In the genomic region with DNA sequence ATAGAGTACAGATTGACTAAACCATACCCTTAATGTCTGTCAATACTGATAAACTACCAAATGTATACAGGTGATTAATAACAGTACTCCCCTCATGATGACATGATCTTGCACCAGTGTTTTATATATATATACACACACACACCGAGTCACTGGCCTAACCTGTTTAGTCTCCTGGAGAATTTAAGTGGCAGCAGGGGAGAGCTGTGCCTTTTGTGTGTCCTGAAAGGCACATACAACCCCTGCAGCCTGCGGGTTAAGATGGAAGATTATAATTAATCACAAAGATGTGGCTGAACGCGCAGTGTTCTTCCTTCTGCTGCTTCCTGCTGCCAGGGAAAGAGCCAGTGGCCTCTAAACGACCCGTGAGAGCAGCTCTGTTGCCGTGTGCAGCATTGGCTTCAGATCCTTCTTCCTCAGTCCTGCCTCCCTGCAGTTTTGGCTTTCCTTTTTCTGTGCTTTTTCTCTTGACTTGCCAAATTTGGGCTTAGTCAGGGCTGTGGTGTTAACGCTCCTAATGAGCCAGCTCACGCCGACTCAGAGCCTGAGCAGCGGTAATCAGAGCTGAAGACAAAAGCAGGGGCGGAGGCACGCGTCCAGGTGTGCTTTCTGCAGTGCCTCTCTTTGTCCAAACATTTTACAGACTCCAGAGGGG, we compare ENCODE assay signal across 1 cellular context.
TF ChIP-seq lines count a peak whose summit lies in the region.

No MANE protein-coding gene starts in this region.

TF ChIP-seq in SK-N-SH treated with all-trans-retinoic acid at 6 μM for 48 hours, 23 proteins besides CTCF, POLR2A, EP300 and RAD21 (continued from another document):
- TF ChIP-seq, protein P1, sequence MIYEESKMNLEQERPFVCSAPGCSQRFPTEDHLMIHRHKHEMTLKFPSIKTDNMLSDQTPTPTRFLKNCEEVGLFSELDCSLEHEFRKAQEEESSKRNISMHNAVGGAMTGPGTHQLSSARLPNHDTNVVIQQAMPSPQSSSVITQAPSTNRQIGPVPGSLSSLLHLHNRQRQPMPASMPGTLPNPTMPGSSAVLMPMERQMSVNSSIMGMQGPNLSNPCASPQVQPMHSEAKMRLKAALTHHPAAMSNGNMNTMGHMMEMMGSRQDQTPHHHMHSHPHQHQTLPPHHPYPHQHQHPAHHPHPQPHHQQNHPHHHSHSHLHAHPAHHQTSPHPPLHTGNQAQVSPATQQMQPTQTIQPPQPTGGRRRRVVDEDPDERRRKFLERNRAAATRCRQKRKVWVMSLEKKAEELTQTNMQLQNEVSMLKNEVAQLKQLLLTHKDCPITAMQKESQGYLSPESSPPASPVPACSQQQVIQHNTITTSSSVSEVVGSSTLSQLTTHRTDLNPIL (CRISPR knock-in tag; IDR thresholded peaks at IDR 0.05; ENCODE audit: low read depth) = no peak
- no peak for TF ChIP-seq BACH2 (CRISPR knock-in tag; IDR thresholded peaks at IDR 0.05; ENCODE audit: borderline replicate concordance)
- no peak for TF ChIP-seq TOX (CRISPR knock-in tag; IDR thresholded peaks at IDR 0.05; ENCODE audit: borderline replicate concordance)
- TF ChIP-seq CSDC2 (CRISPR knock-in tag; IDR thresholded peaks at IDR 0.05) = no peak
- no peak for TF ChIP-seq OSR1 (CRISPR knock-in tag; IDR thresholded peaks at IDR 0.05)
- no peak for TF ChIP-seq ISL1 (CRISPR knock-in tag; IDR thresholded peaks at IDR 0.05)
- TF ChIP-seq ZC3H10 (CRISPR knock-in tag; IDR thresholded peaks at IDR 0.05) = no peak
- TF ChIP-seq, protein P2, sequence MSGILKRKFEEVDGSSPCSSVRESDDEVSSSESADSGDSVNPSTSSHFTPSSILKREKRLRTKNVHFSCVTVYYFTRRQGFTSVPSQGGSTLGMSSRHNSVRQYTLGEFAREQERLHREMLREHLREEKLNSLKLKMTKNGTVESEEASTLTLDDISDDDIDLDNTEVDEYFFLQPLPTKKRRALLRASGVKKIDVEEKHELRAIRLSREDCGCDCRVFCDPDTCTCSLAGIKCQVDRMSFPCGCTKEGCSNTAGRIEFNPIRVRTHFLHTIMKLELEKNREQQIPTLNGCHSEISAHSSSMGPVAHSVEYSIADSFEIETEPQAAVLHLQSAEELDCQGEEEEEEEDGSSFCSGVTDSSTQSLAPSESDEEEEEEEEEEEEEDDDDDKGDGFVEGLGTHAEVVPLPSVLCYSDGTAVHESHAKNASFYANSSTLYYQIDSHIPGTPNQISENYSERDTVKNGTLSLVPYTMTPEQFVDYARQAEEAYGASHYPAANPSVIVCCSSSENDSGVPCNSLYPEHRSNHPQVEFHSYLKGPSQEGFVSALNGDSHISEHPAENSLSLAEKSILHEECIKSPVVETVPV (CRISPR knock-in tag; IDR thresholded peaks at IDR 0.05) = no peak
